Comparison of ENCODE assay signal across 29 cellular contexts in genomic region chr3:46132565-46132964, GRCh38.
A peak's percentile ranks its signal among the peaks of the same experiment; 100 is the strongest.
DNase-seq lines count a peak whose midpoint lies in the region; ATAC-seq, FAIRE-seq and TF ChIP-seq lines count a peak whose summit lies in the region.
"Had no signal": no experiment of that assay in that cellular context is flagged by ENCODE, and none has a peak within 500 bp of the region (broad histone marks: within the 10 kb centered on the region; RNA-seq: fewer than 3 reads in every experiment).

No MANE protein-coding gene starts in this region.

- no peak overlapping the region for H2AFZ ChIP-seq in HepG2 (ENCODE audit: low read length)

- H3K4me1 Mint-ChIP-seq in dendritic cell treated with granulocyte-macrophage colony-stimulating factor and Interleukin-4, amounts not matched to agents 40 ng/mL and 50 ng/mL, for 4 days (ENCODE audit: low read depth): no peaks in the 10 kb centered on the region

- intact Hi-C loops in right lobe of liver (cut with DNase I): no loop called here
- intact Hi-C loops in HepG2 (cut with micrococcal nuclease; ENCODE audit: unreplicated experiment): no loop called here
- intact Hi-C loops in dendritic cell treated with granulocyte-macrophage colony-stimulating factor and Interleukin-4, amounts not matched to agents 40 ng/mL and 50 ng/mL, for 4 days (cut with micrococcal nuclease): loop anchor here (5.0 kb wide), 1 partner anchor 75 kb away; the partner anchor contains the start of gene CCR1
- intact Hi-C loops in mucosa of descending colon (cut with DNase I, micrococcal nuclease): no loop called here

- H3K27ac ChIP-seq in right lobe of liver (no peak overlapping the region), HepG2 (ENCODE audit: extremely low read length, insufficient read depth, low read length) (no peak overlapping the region)
- H3K27ac ChIP-seq: HL-60 had no signal

- no peak for TF ChIP-seq RAD21 in HepG2 (CRISPR knock-in tag; IDR thresholded peaks at IDR 0.05)

- H3K27me3 ChIP-seq in right lobe of liver: no peaks in the 10 kb centered on the region
- peaks cover 0 to 2% of the 10 kb centered on the region in 2 experiments; a peak in 1 of 5 replicates for H3K27me3 ChIP-seq in HepG2 (ENCODE audit: control insufficient read depth in 1 of 2, insufficient read depth in 2 of 2, low read length in 2 of 2)

- H3K36me3 Mint-ChIP-seq in dendritic cell treated with granulocyte-macrophage colony-stimulating factor and Interleukin-4, amounts not matched to agents 40 ng/mL and 50 ng/mL, for 4 days (ENCODE audit: low read depth): no peaks in the 10 kb centered on the region
- H3K36me3 Mint-ChIP-seq: CD8-positive, alpha-beta memory T cell had no signal

- H3K9ac ChIP-seq in HepG2 (ENCODE audit: insufficient read depth, low read depth, low read length): no peak overlapping the region
- H3K9ac ChIP-seq: SK-N-SH had no signal

- H3K9me3 ChIP-seq in right lobe of liver (no peaks in the 10 kb centered on the region), HepG2 (ENCODE audit: low read length) (no peaks in the 10 kb centered on the region), mucosa of descending colon (no peaks in the 10 kb centered on the region)
- H3K9me3 ChIP-seq: SK-N-SH had no signal

- POLR2A ChIA-PET in HepG2 (lab: Yijun Ruan, JAX): no interaction called here

- BruUV-seq in HepG2 (replicated peaks; lab: Mats Ljungman, UMichigan): no TSS peak

- CTCF ChIA-PET in HepG2 (lab: Yijun Ruan, JAX; ENCODE audit: low intra/inter-chr PET ratio, low total read pairs): no interaction called here

- H3K27me3 Mint-ChIP-seq in dendritic cell treated with granulocyte-macrophage colony-stimulating factor and Interleukin-4, amounts not matched to agents 40 ng/mL and 50 ng/mL, for 4 days: no peaks in the 10 kb centered on the region

- DNase-seq in right lobe of liver (no peak), HepG2 (ENCODE audit: low spot score) (no peak), mucosa of descending colon (no peak), kidney glomerular epithelial cell (lab: John Stamatoyannopoulos, UW) (no peak), GF-D8 (lab: John Stamatoyannopoulos, UW) (no peak), activated gamma-delta T cell treated with Interleukin-2 at 50 U/mL for 16 hours (no peak)
- DNase-seq: AML-193; CD8-positive, alpha-beta memory T cell; DMS 273 treated with DMSO at 0.1 percent for 48 hours; DMS79; EL; GDM1; HCEC 1CT; NCI-H1092; NCI-H1417 treated with DMSO at 0.1 percent for 48 hours; NCI-H1694 treated with DMSO at 0.1 percent for 48 hours; NCI-H2081; NCI-H2227 treated with DMSO at 0.1 percent for 48 hours; NCI-H526 treated with DMSO at 0.1 percent for 48 hours; SIG-M5; SK-N-SH had no signal

- no peaks in the 10 kb centered on the region for H3K9me3 Mint-ChIP-seq in dendritic cell treated with granulocyte-macrophage colony-stimulating factor and Interleukin-4, amounts not matched to agents 40 ng/mL and 50 ng/mL, for 4 days
- H3K9me3 Mint-ChIP-seq: CD8-positive, alpha-beta memory T cell had no signal

- TF ChIP-seq EP300 in HepG2 (IDR thresholded peaks at IDR 0.05; ENCODE audit: low read depth in 2 of 2, low read length in 2 of 2) (no peak), HepG2 (CRISPR knock-in tag; IDR thresholded peaks at IDR 0.05; ENCODE audit: borderline replicate concordance) (no peak)

- TF ChIP-seq CTCF in right lobe of liver (IDR thresholded peaks at IDR 0.05) (no peak), HepG2 (CRISPR knock-in tag; IDR thresholded peaks at IDR 0.05) (no peak), mucosa of descending colon (IDR thresholded peaks at IDR 0.05) (no peak)

- no peaks in the 10 kb centered on the region for H3K79me2 ChIP-seq in HepG2 (ENCODE audit: insufficient read depth, low read length)

- FAIRE-seq in HepG2 (lab: Jason Lieb, UNC): no peak
- FAIRE-seq: A204.1, GM12892, GM19239, H1 had no signal

- WGBS in right lobe of liver (ENCODE audit: insufficient coverage, low coverage, low lambda C conversion rate, missing lambda C conversion rate): 41% methylated on average over 2 of the region's 4 CpGs
- WGBS in HepG2 (ENCODE audit: low lambda C conversion rate): 50% methylated on average over 4 of the region's 4 CpGs

- no peaks in the 10 kb centered on the region for H3K4me1 ChIP-seq in right lobe of liver
- no peaks in the 10 kb centered on the region for H3K4me1 ChIP-seq in HepG2 (ENCODE audit: insufficient read depth, low read length)
- no peaks in the 10 kb centered on the region for H3K4me1 ChIP-seq in mucosa of descending colon (ENCODE audit: low read depth)

- in situ Hi-C loops in HepG2 (cut with HindIII; ENCODE audit: extremely low pct_ligation_motif_present, low pct_unique_long_range_greater_than_20kb): no loop called here

- H3K4me3 ChIP-seq in right lobe of liver: no peak overlapping the region
- H3K4me3 ChIP-seq in HepG2 (replicated peaks in 1 of 3; ENCODE audit: insufficient read depth in 1 of 3, low read depth in 2 of 3, low read length in 3 of 3): no peak overlapping the region
- no peak overlapping the region for H3K4me3 ChIP-seq in mucosa of descending colon

- peak overlapping the region; percentile 30 for H3K4me3 Mint-ChIP-seq in dendritic cell treated with granulocyte-macrophage colony-stimulating factor and Interleukin-4, amounts not matched to agents 40 ng/mL and 50 ng/mL, for 4 days
- H3K4me3 Mint-ChIP-seq: CD8-positive, alpha-beta memory T cell had no signal

- peak; percentile 39 to 61 (median 50) for ATAC-seq in right lobe of liver
- no peak for ATAC-seq in HepG2
- ATAC-seq in mucosa of descending colon: peak; percentile 34
- ATAC-seq in HG02870 (IDR thresholded peaks at IDR 0.05; ENCODE audit: unreplicated experiment): no peak
- ATAC-seq: Panc1 had no signal

- H3K4me2 ChIP-seq in HepG2 (ENCODE audit: low read depth, low read length): no peak overlapping the region
- H3K4me2 ChIP-seq: SK-N-SH had no signal

- H3K27ac Mint-ChIP-seq in dendritic cell treated with granulocyte-macrophage colony-stimulating factor and Interleukin-4, amounts not matched to agents 40 ng/mL and 50 ng/mL, for 4 days: no peak overlapping the region
- H3K27ac Mint-ChIP-seq: CD8-positive, alpha-beta memory T cell had no signal

- TF ChIP-seq POLR2A in right lobe of liver (IDR thresholded peaks at IDR 0.05) (no peak), HepG2 (IDR thresholded peaks at IDR 0.05; ENCODE audit: insufficient read depth in 1 of 2, low read depth in 2 of 2, low read length in 2 of 2) (no peak)

- H3K36me3 ChIP-seq in right lobe of liver (no peaks in the 10 kb centered on the region), HepG2 (replicated peaks in 1 of 2; ENCODE audit: control insufficient read depth in 1 of 2, insufficient read depth in 2 of 2, low read length in 2 of 2) (no peaks in the 10 kb centered on the region), mucosa of descending colon (ENCODE audit: low read depth) (no peaks in the 10 kb centered on the region)

- no peaks in the 10 kb centered on the region for H4K20me1 ChIP-seq in HepG2 (ENCODE audit: insufficient read depth, low read length)

TF ChIP-seq in HepG2, 621 proteins besides CTCF, POLR2A, EP300 and RAD21 (continues in another document):
- no peak for TF ChIP-seq BRD4 (CRISPR knock-in tag; IDR thresholded peaks at IDR 0.05)
- TF ChIP-seq ARID2 (CRISPR knock-in tag; IDR thresholded peaks at IDR 0.05; ENCODE audit: borderline replicate concordance): no peak
- no peak for TF ChIP-seq HOXA5 (CRISPR knock-in tag; IDR thresholded peaks at IDR 0.05)
- no peak for TF ChIP-seq ZBTB39 (CRISPR knock-in tag; IDR thresholded peaks at IDR 0.05)
- no peak for TF ChIP-seq ATF1 (CRISPR knock-in tag; IDR thresholded peaks at IDR 0.05)
- TF ChIP-seq ERF (CRISPR knock-in tag; IDR thresholded peaks at IDR 0.05): no peak
- no peak for TF ChIP-seq ZNF574 (CRISPR knock-in tag; IDR thresholded peaks at IDR 0.05)

Comparison
In these comparisons a context has a peak if more than half of its experiments do, and no peak if none do; other contexts are left out.
1. ATAC-seq: peak in right lobe of liver (4 of 4) and mucosa of descending colon (single experiment); none in HepG2 (single experiment) and HG02870 (single experiment).